ENCODE assay signal across 9 cellular contexts in genomic region chr17:4940625-4941021, GRCh38. TPM values are rescaled to one million over a fixed set of nuclear protein-coding genes. Genes with fewer than 3 reads are reported as not detected.
A peak's percentile ranks its signal among the peaks of the same experiment; 100 is the strongest.
DNase-seq lines count a peak whose midpoint lies in the region; ATAC-seq and TF ChIP-seq lines count a peak whose summit lies in the region.
"Had no signal": no experiment of that assay in that cellular context is flagged by ENCODE, and none has a peak within 500 bp of the region (broad histone marks: within the 10 kb centered on the region; RNA-seq: fewer than 3 reads in every experiment).

No MANE protein-coding gene starts in this region.

- no peaks in the 10 kb centered on the region for H3K27me3 Mint-ChIP-seq in activated T-cell treated with anti-CD3 and anti-CD28 coated beads, Interleukin-2, amount 50 U/mL, for 4 hours (ENCODE audit: low read depth)

- peaks cover 0 to 63% (median 48%) of the 10 kb centered on the region in 4 donors for H3K4me1 ChIP-seq in sigmoid colon

- no peak for TF ChIP-seq EP300 in sigmoid colon (IDR thresholded peaks at IDR 0.05)

- peak overlapping the region; percentile 91 to 96 (median 94) for H3K27ac ChIP-seq in sigmoid colon

- DNase-seq in NK-92 treated with Interleukin-12 subunit alpha and Interleukin-12 subunit beta, amount 100 ng/mL, for 24 hours (lab: John Stamatoyannopoulos, UW) = peak; percentile 14
- DNase-seq in NK-92 (lab: John Stamatoyannopoulos, UW; ENCODE audit: unreplicated experiment) (no peak), fibroblast of pulmonary artery (ENCODE audit: low read depth) (no peak), sigmoid colon (no peak), cortex of kidney (lab: John Stamatoyannopoulos, UW) (no peak)
- DNase-seq in activated T-cell treated with anti-CD3 and anti-CD28 coated beads, Interleukin-2, amount 50 U/mL, for 4 hours = no peak

- TF ChIP-seq POLR2A in sigmoid colon (IDR thresholded peaks at IDR 0.05) = no peak

- intact Hi-C loops in sigmoid colon (cut with DNase I) = loop anchor here (2.0 kb wide), 2 partner anchors 26 to 32 kb away; partner anchors contain the start of gene SPAG7

- peaks cover 32% of the 10 kb centered on the region for H3K36me3 Mint-ChIP-seq in activated T-cell treated with anti-CD3 and anti-CD28 coated beads, Interleukin-2, amount 50 U/mL, for 4 hours (ENCODE audit: insufficient read depth)

- no peaks in the 10 kb centered on the region for H3K9me3 Mint-ChIP-seq in activated T-cell treated with anti-CD3 and anti-CD28 coated beads, Interleukin-2, amount 50 U/mL, for 4 hours

- H3K27me3 ChIP-seq in sigmoid colon = no peaks in the 10 kb centered on the region

- peaks cover 64% of the 10 kb centered on the region for H3K4me1 Mint-ChIP-seq in activated T-cell treated with anti-CD3 and anti-CD28 coated beads, Interleukin-2, amount 50 U/mL, for 4 hours (ENCODE audit: low read depth)

- H3K4me3 Mint-ChIP-seq in activated T-cell treated with anti-CD3 and anti-CD28 coated beads, Interleukin-2, amount 50 U/mL, for 4 hours = peak overlapping the region; percentile 95

- H3K4me3 ChIP-seq in fibroblast of pulmonary artery (replicated peaks; ENCODE audit: low read depth, low read length) = peak overlapping the region; percentile 88
- peak overlapping the region; percentile 62 to 83 (median 73) for H3K4me3 ChIP-seq in sigmoid colon

- H3K9me3 ChIP-seq in sigmoid colon = no peaks in the 10 kb centered on the region

- TF ChIP-seq CTCF in fibroblast of pulmonary artery (IDR thresholded peaks at IDR 0.05; ENCODE audit: low read length, missing control alignments) (no peak), sigmoid colon (IDR thresholded peaks at IDR 0.05) (no peak)

- peaks cover 29 to 63% (median 41%) of the 10 kb centered on the region in 4 donors for H3K36me3 ChIP-seq in sigmoid colon

- no peak for ATAC-seq in activated T-cell treated with anti-CD3 and anti-CD28 coated beads, Interleukin-2, amount 50 U/mL, for 4 hours
- no peak for ATAC-seq in HG02981 (IDR thresholded peaks at IDR 0.05; ENCODE audit: unreplicated experiment)
- no peak for ATAC-seq in GM18520 (IDR thresholded peaks at IDR 0.05; ENCODE audit: unreplicated experiment)

- WGBS in sigmoid colon, 2 donors = 0% methylated on average over 21 of the region's 21 CpGs

RNA-seq across cellular contexts. Expression of gene RNF167, which starts 0.6 kb away (rescaled TPM):
- total RNA-seq in activated T-cell treated with anti-CD3 and anti-CD28 coated beads, Interleukin-2, amount 50 U/mL, for 4 hours = 100 to 1,000 TPM; 121 to 140 (median 129) TPM
- total RNA-seq in sigmoid colon = 10 to 100 TPM; 51.2 to 71.2 (median 60.3) TPM
- polyA plus RNA-seq in sigmoid colon = 100 to 1,000 TPM in 1 of 3 donors, 10 to 100 TPM in 2; 45.0 to 120 (median 83.9) TPM

RNA-seq across cellular contexts. Expression of gene SLC25A11, which starts 0.8 kb away (rescaled TPM):
- total RNA-seq in activated T-cell treated with anti-CD3 and anti-CD28 coated beads, Interleukin-2, amount 50 U/mL, for 4 hours = 100 to 1,000 TPM in 1 of 3 donors, 10 to 100 TPM in 2; 89.7 to 102 (median 98.1) TPM
- 10 to 100 TPM; 41.0 to 60.3 (median 48.6) TPM for total RNA-seq in sigmoid colon
- polyA plus RNA-seq in sigmoid colon = 10 to 100 TPM; 57.7 to 82.8 (median 79.9) TPM

RNA-seq across cellular contexts. Expression of gene PFN1, which starts 7.7 kb away (rescaled TPM):
- 1,000 to 10,000 TPM; 1,652 to 1,716 (median 1,674) TPM for total RNA-seq in activated T-cell treated with anti-CD3 and anti-CD28 coated beads, Interleukin-2, amount 50 U/mL, for 4 hours
- total RNA-seq in sigmoid colon = 1,000 to 10,000 TPM in 1 of 4 donors, 100 to 1,000 TPM in 3; 690 to 1,141 (median 828) TPM
- polyA plus RNA-seq in sigmoid colon = 1,000 to 10,000 TPM in 1 of 3 donors, 100 to 1,000 TPM in 2; 853 to 1,404 (median 948) TPM

RNA-seq across cellular contexts. Expression of gene GP1BA, which starts 8.5 kb away (rescaled TPM):
- total RNA-seq in activated T-cell treated with anti-CD3 and anti-CD28 coated beads, Interleukin-2, amount 50 U/mL, for 4 hours = under 1 TPM; 0.21 to 0.49 (median 0.25) TPM
- total RNA-seq in sigmoid colon = not detected
- 1 to 10 TPM in 1 of 3 donors, not detected in 2; 1.1 TPM for polyA plus RNA-seq in sigmoid colon
- total RNA-seq: dermis microvascular lymphatic vessel endothelial cell had no signal

RNA-seq across cellular contexts. Expression of gene ENO3, which starts 10.3 kb away (rescaled TPM):
- total RNA-seq in activated T-cell treated with anti-CD3 and anti-CD28 coated beads, Interleukin-2, amount 50 U/mL, for 4 hours = 10 to 100 TPM; 25.8 to 26.9 (median 26.0) TPM
- total RNA-seq in sigmoid colon = 1 to 10 TPM; 2.5 to 9.1 (median 5.1) TPM
- polyA plus RNA-seq in sigmoid colon = 10 to 100 TPM in 1 of 3 donors, 1 to 10 TPM in 1, under 1 TPM in 1; 0.69 to 10.3 (median 5.4) TPM
